9 cellular contexts compared by ENCODE assay signal in genomic region chr6:24951831-24952299, GRCh38. TPM values are rescaled to one million over a fixed set of nuclear protein-coding genes. Genes with fewer than 3 reads are reported as not detected.
DNase-seq lines count a peak whose midpoint lies in the region; ATAC-seq and TF ChIP-seq lines count a peak whose summit lies in the region.
"Had no signal": no experiment of that assay in that cellular context is flagged by ENCODE, and none has a peak within 500 bp of the region (broad histone marks: within the 10 kb centered on the region; RNA-seq: fewer than 3 reads in every experiment).

No MANE protein-coding gene starts in this region.

- intact Hi-C loops in cardiac septum (cut with DNase I) = no loop called here

- H3K27ac Mint-ChIP-seq in T-helper 17 cell = peak overlapping the region; percentile 91

- no peaks in the 10 kb centered on the region for H3K27me3 Mint-ChIP-seq in T-helper 17 cell

- H3K36me3 Mint-ChIP-seq in T-helper 17 cell (ENCODE audit: low read depth) = peaks cover 2% of the 10 kb centered on the region

- peak overlapping the region; percentile 88 for H3K4me3 Mint-ChIP-seq in T-helper 17 cell

- peaks cover 66% of the 10 kb centered on the region for H3K4me1 Mint-ChIP-seq in T-helper 17 cell

- ATAC-seq in T-helper 17 cell (peak; percentile 84), SK-N-SH treated with all-trans-retinoic acid at 6 μM for 48 hours (no peak), HG03520 (IDR thresholded peaks at IDR 0.05; ENCODE audit: unreplicated experiment) (no peak)

- no peaks in the 10 kb centered on the region for H3K9me3 ChIP-seq in T-helper 17 cell (ENCODE audit: control insufficient read depth, low read length, poor library complexity, severe bottlenecking)
- H3K9me3 ChIP-seq: testis had no signal

- DNase-seq in stimulated activated naive CD4-positive, alpha-beta T cell (lab: John Stamatoyannopoulos, UW) = peak in 5 of 6 experiments; percentile 23 to 86 (median 81)
- no peak for DNase-seq in stimulated activated naive CD4-positive, alpha-beta T cell treated with Interleukin-2 at 50 U/mL for 16 hours (lab: John Stamatoyannopoulos, UW)
- peak in 2 of 3 donors; percentile 19 to 27 for DNase-seq in T-helper 17 cell
- DNase-seq in cardiac septum (ENCODE audit: low spot score) = peak; percentile 78
- no peak for DNase-seq in DMS53 (lab: John Stamatoyannopoulos, UW)
- DNase-seq in NCI-H128 (lab: John Stamatoyannopoulos, UW; ENCODE audit: unreplicated experiment) = no peak
- DNase-seq: testis had no signal

TF ChIP-seq in SK-N-SH treated with all-trans-retinoic acid at 6 μM for 48 hours, 23 proteins besides CTCF, POLR2A, EP300 and RAD21:
- TF ChIP-seq ZFP30 (CRISPR knock-in tag; IDR thresholded peaks at IDR 0.05) (no peak), SNAI2 (CRISPR knock-in tag; IDR thresholded peaks at IDR 0.05) (no peak), ISL1 (CRISPR knock-in tag; IDR thresholded peaks at IDR 0.05) (no peak), TCF4 (CRISPR knock-in tag; IDR thresholded peaks at IDR 0.05; ENCODE audit: borderline replicate concordance) (no peak), ZNF8 (CRISPR knock-in tag; IDR thresholded peaks at IDR 0.05) (no peak), GLIS3 (CRISPR knock-in tag; IDR thresholded peaks at IDR 0.05) (no peak), BACH2 (CRISPR knock-in tag; IDR thresholded peaks at IDR 0.05; ENCODE audit: borderline replicate concordance) (no peak), ESRRG (CRISPR knock-in tag; IDR thresholded peaks at IDR 0.05) (no peak), ZNF70 (CRISPR knock-in tag; IDR thresholded peaks at IDR 0.05) (no peak), PPARA (CRISPR knock-in tag; IDR thresholded peaks at IDR 0.05; ENCODE audit: borderline replicate concordance) (no peak), ARNTL (CRISPR knock-in tag; IDR thresholded peaks at IDR 0.05; ENCODE audit: borderline replicate concordance, low read depth) (no peak), RARB (CRISPR knock-in tag; IDR thresholded peaks at IDR 0.05) (no peak), ZNF565 (CRISPR knock-in tag; conservative IDR thresholded peaks at IDR 0.05; ENCODE audit: low read depth) (no peak)
- TF ChIP-seq, protein P1, sequence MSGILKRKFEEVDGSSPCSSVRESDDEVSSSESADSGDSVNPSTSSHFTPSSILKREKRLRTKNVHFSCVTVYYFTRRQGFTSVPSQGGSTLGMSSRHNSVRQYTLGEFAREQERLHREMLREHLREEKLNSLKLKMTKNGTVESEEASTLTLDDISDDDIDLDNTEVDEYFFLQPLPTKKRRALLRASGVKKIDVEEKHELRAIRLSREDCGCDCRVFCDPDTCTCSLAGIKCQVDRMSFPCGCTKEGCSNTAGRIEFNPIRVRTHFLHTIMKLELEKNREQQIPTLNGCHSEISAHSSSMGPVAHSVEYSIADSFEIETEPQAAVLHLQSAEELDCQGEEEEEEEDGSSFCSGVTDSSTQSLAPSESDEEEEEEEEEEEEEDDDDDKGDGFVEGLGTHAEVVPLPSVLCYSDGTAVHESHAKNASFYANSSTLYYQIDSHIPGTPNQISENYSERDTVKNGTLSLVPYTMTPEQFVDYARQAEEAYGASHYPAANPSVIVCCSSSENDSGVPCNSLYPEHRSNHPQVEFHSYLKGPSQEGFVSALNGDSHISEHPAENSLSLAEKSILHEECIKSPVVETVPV (CRISPR knock-in tag; IDR thresholded peaks at IDR 0.05) = no peak
- TF ChIP-seq, protein P2, sequence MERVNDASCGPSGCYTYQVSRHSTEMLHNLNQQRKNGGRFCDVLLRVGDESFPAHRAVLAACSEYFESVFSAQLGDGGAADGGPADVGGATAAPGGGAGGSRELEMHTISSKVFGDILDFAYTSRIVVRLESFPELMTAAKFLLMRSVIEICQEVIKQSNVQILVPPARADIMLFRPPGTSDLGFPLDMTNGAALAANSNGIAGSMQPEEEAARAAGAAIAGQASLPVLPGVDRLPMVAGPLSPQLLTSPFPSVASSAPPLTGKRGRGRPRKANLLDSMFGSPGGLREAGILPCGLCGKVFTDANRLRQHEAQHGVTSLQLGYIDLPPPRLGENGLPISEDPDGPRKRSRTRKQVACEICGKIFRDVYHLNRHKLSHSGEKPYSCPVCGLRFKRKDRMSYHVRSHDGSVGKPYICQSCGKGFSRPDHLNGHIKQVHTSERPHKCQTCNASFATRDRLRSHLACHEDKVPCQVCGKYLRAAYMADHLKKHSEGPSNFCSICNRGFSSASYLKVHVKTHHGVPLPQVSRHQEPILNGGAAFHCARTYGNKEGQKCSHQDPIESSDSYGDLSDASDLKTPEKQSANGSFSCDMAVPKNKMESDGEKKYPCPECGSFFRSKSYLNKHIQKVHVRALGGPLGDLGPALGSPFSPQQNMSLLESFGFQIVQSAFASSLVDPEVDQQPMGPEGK (CRISPR knock-in tag; IDR thresholded peaks at IDR 0.05; ENCODE audit: borderline replicate concordance) = no peak
- TF ChIP-seq, protein P3, sequence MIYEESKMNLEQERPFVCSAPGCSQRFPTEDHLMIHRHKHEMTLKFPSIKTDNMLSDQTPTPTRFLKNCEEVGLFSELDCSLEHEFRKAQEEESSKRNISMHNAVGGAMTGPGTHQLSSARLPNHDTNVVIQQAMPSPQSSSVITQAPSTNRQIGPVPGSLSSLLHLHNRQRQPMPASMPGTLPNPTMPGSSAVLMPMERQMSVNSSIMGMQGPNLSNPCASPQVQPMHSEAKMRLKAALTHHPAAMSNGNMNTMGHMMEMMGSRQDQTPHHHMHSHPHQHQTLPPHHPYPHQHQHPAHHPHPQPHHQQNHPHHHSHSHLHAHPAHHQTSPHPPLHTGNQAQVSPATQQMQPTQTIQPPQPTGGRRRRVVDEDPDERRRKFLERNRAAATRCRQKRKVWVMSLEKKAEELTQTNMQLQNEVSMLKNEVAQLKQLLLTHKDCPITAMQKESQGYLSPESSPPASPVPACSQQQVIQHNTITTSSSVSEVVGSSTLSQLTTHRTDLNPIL (CRISPR knock-in tag; IDR thresholded peaks at IDR 0.05; ENCODE audit: low read depth) = no peak
- TF ChIP-seq, protein P4, sequence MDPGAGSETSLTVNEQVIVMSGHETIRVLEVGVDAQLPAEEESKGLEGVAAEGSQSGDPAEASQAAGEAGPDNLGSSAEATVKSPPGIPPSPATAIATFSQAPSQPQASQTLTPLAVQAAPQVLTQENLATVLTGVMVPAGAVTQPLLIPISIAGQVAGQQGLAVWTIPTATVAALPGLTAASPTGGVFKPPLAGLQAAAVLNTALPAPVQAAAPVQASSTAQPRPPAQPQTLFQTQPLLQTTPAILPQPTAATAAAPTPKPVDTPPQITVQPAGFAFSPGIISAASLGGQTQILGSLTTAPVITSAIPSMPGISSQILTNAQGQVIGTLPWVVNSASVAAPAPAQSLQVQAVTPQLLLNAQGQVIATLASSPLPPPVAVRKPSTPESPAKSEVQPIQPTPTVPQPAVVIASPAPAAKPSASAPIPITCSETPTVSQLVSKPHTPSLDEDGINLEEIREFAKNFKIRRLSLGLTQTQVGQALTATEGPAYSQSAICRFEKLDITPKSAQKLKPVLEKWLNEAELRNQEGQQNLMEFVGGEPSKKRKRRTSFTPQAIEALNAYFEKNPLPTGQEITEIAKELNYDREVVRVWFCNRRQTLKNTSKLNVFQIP (CRISPR knock-in tag; IDR thresholded peaks at IDR 0.05; ENCODE audit: borderline replicate concordance, low read depth) = no peak

RNA-seq across cellular contexts. Expression of gene RIPOR2, which starts 16.1 kb away (rescaled TPM):
- total RNA-seq in T-helper 17 cell (100 to 1,000 TPM; 296 to 364 TPM), cardiac septum (11.2 TPM)

Comparison
In these comparisons a context has a peak if more than half of its experiments do, and no peak if none do; other contexts are left out.
1. DNase-seq: peak in stimulated activated naive CD4-positive, alpha-beta T cell (5 of 6), T-helper 17 cell (2 of 3) and cardiac septum (single experiment); none in stimulated activated naive CD4-positive, alpha-beta T cell treated with Interleukin-2 at 50 U/mL for 16 hours (single experiment), DMS53 (single experiment) and NCI-H128 (single experiment).
2. RNA of gene RIPOR2, which starts 16.1 kb away (total RNA-seq): 296 to 364 TPM in T-helper 17 cell; 11.2 TPM in cardiac septum (single experiment); every median in the first group is over 10 times any median in the second.